Comparison of ENCODE assay signal across 12 cellular contexts in the genomic region with DNA sequence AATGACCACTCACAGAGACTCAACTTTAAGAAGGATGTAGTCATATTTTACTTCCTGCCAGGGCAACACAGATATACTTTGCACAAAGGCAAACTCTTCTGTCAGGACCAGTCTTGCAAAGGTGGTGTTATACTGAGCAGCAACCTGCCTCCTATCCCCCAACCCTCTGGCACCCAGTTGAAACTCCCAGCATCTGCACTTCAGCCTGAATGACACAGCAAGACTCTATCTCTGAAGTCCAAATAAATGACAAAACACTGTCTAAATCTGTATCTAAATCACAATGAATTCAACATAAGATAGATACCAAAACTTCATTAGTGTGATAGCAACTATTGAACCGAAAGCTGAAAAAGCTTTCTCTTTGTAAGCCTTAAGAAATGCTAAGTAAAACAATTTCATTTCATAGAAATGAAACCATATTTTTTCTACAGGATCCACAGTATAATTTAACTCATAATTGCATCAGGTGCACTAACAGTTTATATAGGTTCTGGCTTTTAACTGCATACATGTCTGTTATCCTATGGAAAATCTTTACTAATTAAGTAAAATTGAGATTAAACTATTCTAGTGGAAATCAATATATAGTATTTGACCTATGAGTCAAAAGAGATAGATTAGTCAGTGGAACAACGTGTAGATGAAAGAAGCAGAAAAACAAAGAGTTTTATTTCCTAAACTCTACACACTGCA.
A peak's percentile ranks its signal among the peaks of the same experiment; 100 is the strongest.
DNase-seq lines count a peak whose midpoint lies in the region; ATAC-seq and TF ChIP-seq lines count a peak whose summit lies in the region.
"Had no signal": no experiment of that assay in that cellular context is flagged by ENCODE, and none has a peak within 500 bp of the region (broad histone marks: within the 10 kb centered on the region; RNA-seq: fewer than 3 reads in every experiment).

No MANE protein-coding gene starts in this region.

- H3K27me3 Mint-ChIP-seq in activated T-cell treated with anti-CD3 and anti-CD28 coated beads, Interleukin-2, amount 50 U/mL, for 4 hours (ENCODE audit: low read depth) = no peaks in the 10 kb centered on the region

- ATAC-seq in activated T-cell treated with anti-CD3 and anti-CD28 coated beads, Interleukin-2, amount 50 U/mL, for 4 hours = peak; percentile 68 to 79
- ATAC-seq in HG03097 (IDR thresholded peaks at IDR 0.05; ENCODE audit: low FRiP score, unreplicated experiment) (peak; percentile 63), GM21576 (IDR thresholded peaks at IDR 0.05; ENCODE audit: unreplicated experiment) (no peak), GM18505 (IDR thresholded peaks at IDR 0.05; ENCODE audit: unreplicated experiment) (no peak)

- H3K36me3 Mint-ChIP-seq in activated T-cell treated with anti-CD3 and anti-CD28 coated beads, Interleukin-2, amount 50 U/mL, for 4 hours (ENCODE audit: insufficient read depth) = peaks cover 3% of the 10 kb centered on the region

- no peak for DNase-seq in activated T-cell treated with anti-CD3 and anti-CD28 coated beads, Interleukin-2, amount 50 U/mL, for 4 hours
- no peak for DNase-seq in activated T-cell treated with anti-CD3 and anti-CD28 coated beads for 4 hours
- peak; percentile 40 to 48 for DNase-seq in activated T-cell treated with anti-CD3 and anti-CD28 coated beads, Interleukin-2, amount 50 U/mL, for 48 hours
- peak; percentile 12 to 13 for DNase-seq in stimulated activated CD4-positive, alpha-beta T cell treated with anti-CD3 and anti-CD28 coated beads, Interleukin-2, amount 100 ng/mL, for 48 hours
- DNase-seq in NCI-H1694 (lab: John Stamatoyannopoulos, UW) = no peak
- DNase-seq: activated gamma-delta T cell treated with Interleukin-2 at 50 U/mL for 16 hours, mesenchymal stem cell, NCI-H1694 treated with DMSO at 0.1 percent for 48 hours, ovary had no signal

- H3K4me3 Mint-ChIP-seq in activated T-cell treated with anti-CD3 and anti-CD28 coated beads, Interleukin-2, amount 50 U/mL, for 4 hours = peak overlapping the region; percentile 64

- TF ChIP-seq POLR2A in GM18505 (IDR thresholded peaks at IDR 0.05; ENCODE audit: borderline replicate concordance, extremely low read depth, insufficient read depth, insufficient read length) = no peak

- H3K9me3 Mint-ChIP-seq in activated T-cell treated with anti-CD3 and anti-CD28 coated beads, Interleukin-2, amount 50 U/mL, for 4 hours = no peaks in the 10 kb centered on the region

- H3K4me1 Mint-ChIP-seq in activated T-cell treated with anti-CD3 and anti-CD28 coated beads, Interleukin-2, amount 50 U/mL, for 4 hours (ENCODE audit: low read depth) = peaks cover 50% of the 10 kb centered on the region

Comparison
In these comparisons a context has a peak if more than half of its experiments do, and no peak if none do; other contexts are left out.
1. DNase-seq: peak in activated T-cell treated with anti-CD3 and anti-CD28 coated beads, Interleukin-2, amount 50 U/mL, for 48 hours (2 of 2) and stimulated activated CD4-positive, alpha-beta T cell treated with anti-CD3 and anti-CD28 coated beads, Interleukin-2, amount 100 ng/mL, for 48 hours (2 of 2); none in activated T-cell treated with anti-CD3 and anti-CD28 coated beads, Interleukin-2, amount 50 U/mL, for 4 hours (single experiment), activated T-cell treated with anti-CD3 and anti-CD28 coated beads for 4 hours (single experiment) and NCI-H1694 (single experiment).
2. ATAC-seq: peak in activated T-cell treated with anti-CD3 and anti-CD28 coated beads, Interleukin-2, amount 50 U/mL, for 4 hours (2 of 2) and HG03097 (single experiment); none in GM21576 (single experiment) and GM18505 (single experiment).